ENCODE assay signal across 22 cellular contexts in genomic region chr7:4716946-4717694, GRCh38. TPM values are rescaled to one million over a fixed set of nuclear protein-coding genes. Genes with fewer than 3 reads are reported as not detected.
DNase-seq lines count a peak whose midpoint lies in the region; ATAC-seq and TF ChIP-seq lines count a peak whose summit lies in the region.
"Had no signal": no experiment of that assay in that cellular context is flagged by ENCODE, and none has a peak within 500 bp of the region (broad histone marks: within the 10 kb centered on the region; RNA-seq: fewer than 3 reads in every experiment).

No MANE protein-coding gene starts in this region.

- no peaks in the 10 kb centered on the region for H3K36me3 ChIP-seq in psoas muscle (ENCODE audit: insufficient read depth in 1 of 2, low read depth in 1 of 2)

- no peak overlapping the region for H3K4me3 Mint-ChIP-seq in activated naive CD8-positive, alpha-beta T cell treated with anti-CD3 and anti-CD28 coated beads for 36 hours
- no peak overlapping the region for H3K4me3 Mint-ChIP-seq in activated naive CD8-positive, alpha-beta T cell treated with anti-CD3 and anti-CD28 coated beads, Interleukin-2, amount 50 U/mL, for 24 hours
- H3K4me3 Mint-ChIP-seq in WTC11: no peak overlapping the region
- H3K4me3 Mint-ChIP-seq in endothelial cell (ENCODE audit: unreplicated experiment): peak overlapping the region; percentile 25
- H3K4me3 Mint-ChIP-seq in stimulated activated effector memory CD8-positive, alpha-beta T cell treated with anti-CD3 and anti-CD28 coated beads, Interleukin-12 subunit alpha, Interleukin-12 subunit beta, amount 100 ng/mL, for 72 hours: no peak overlapping the region

- H3K4me3 ChIP-seq in psoas muscle: no peak overlapping the region
- H3K4me3 ChIP-seq: A549, lower lobe of right lung, skin epidermis, suprapubic skin had no signal

- CTCF ChIA-PET in WTC11 (lab: Charles Lee): interaction anchor here (1.3 kb wide), 2 partner anchors 37 to 81 kb away, joined by 3 to 4 read pairs; no protein-coding TSS in a partner anchor

- peaks cover 28% of the 10 kb centered on the region for H3K4me1 ChIP-seq in psoas muscle

- 92 to 99% (median 97%) methylated on average over 24 to 26 of the region's 26 CpGs for WGBS in psoas muscle, 3 donors

- intact Hi-C loops in psoas muscle (cut with DNase I): no loop called here

- POLR2A ChIA-PET in WTC11 (lab: Charles Lee): no interaction called here

- H3K9me3 ChIP-seq in psoas muscle: no peaks in the 10 kb centered on the region
- H3K9me3 ChIP-seq: A549, lower lobe of right lung, SK-N-SH, suprapubic skin had no signal

- ATAC-seq in activated naive CD8-positive, alpha-beta T cell treated with anti-CD3 and anti-CD28 coated beads, Interleukin-2, amount 50 U/mL, for 24 hours: no peak
- ATAC-seq in WTC11 (no peak), psoas muscle (no peak)
- ATAC-seq in stimulated activated effector memory CD8-positive, alpha-beta T cell treated with anti-CD3 and anti-CD28 coated beads, Interleukin-12 subunit alpha, Interleukin-12 subunit beta, amount 100 ng/mL, for 72 hours: no peak
- ATAC-seq: A549, HCT116, lower lobe of right lung had no signal

- peaks cover 46% of the 10 kb centered on the region for H3K4me1 Mint-ChIP-seq in activated naive CD8-positive, alpha-beta T cell treated with anti-CD3 and anti-CD28 coated beads for 36 hours
- H3K4me1 Mint-ChIP-seq in activated naive CD8-positive, alpha-beta T cell treated with anti-CD3 and anti-CD28 coated beads, Interleukin-2, amount 50 U/mL, for 24 hours: peaks cover 47% of the 10 kb centered on the region
- H3K4me1 Mint-ChIP-seq in WTC11: peaks cover 10% of the 10 kb centered on the region; the same call in 1 of the 2 replicates
- peaks cover 17% of the 10 kb centered on the region for H3K4me1 Mint-ChIP-seq in endothelial cell (ENCODE audit: unreplicated experiment)
- peaks cover 82% of the 10 kb centered on the region for H3K4me1 Mint-ChIP-seq in stimulated activated effector memory CD8-positive, alpha-beta T cell treated with anti-CD3 and anti-CD28 coated beads, Interleukin-12 subunit alpha, Interleukin-12 subunit beta, amount 100 ng/mL, for 72 hours

- no peak for TF ChIP-seq CTCF in WTC11 (IDR thresholded peaks at IDR 0.05)
- no peak for TF ChIP-seq CTCF in endothelial cell (IDR thresholded peaks at IDR 0.05; ENCODE audit: unreplicated experiment)
- TF ChIP-seq CTCF in psoas muscle (IDR thresholded peaks at IDR 0.05): no peak

- no peak for DNase-seq in activated naive CD8-positive, alpha-beta T cell treated with anti-CD3 and anti-CD28 coated beads for 36 hours
- DNase-seq in activated naive CD8-positive, alpha-beta T cell treated with anti-CD3 and anti-CD28 coated beads, Interleukin-2, amount 50 U/mL, for 24 hours: no peak
- DNase-seq in WTC11 (ENCODE audit: low spot score): no peak
- DNase-seq in endothelial cell (ENCODE audit: low spot score): no peak
- DNase-seq in stimulated activated effector memory CD8-positive, alpha-beta T cell treated with anti-CD3 and anti-CD28 coated beads, Interleukin-12 subunit alpha, Interleukin-12 subunit beta, amount 100 ng/mL, for 72 hours (ENCODE audit: low spot score in 2 of 2): no peak
- DNase-seq in psoas muscle: no peak
- no peak for DNase-seq in NOMO-1 treated with dmso at 0.1 percent for 144 hours (lab: John Stamatoyannopoulos, UW; ENCODE audit: unreplicated experiment)
- no peak for DNase-seq in SHP77 treated with DMSO at 0.1 percent for 48 hours (lab: John Stamatoyannopoulos, UW)
- DNase-seq: activated gamma-delta T cell, Calu3, kidney, lower lobe of right lung, NCI-H2081, NCI-H226, NCI-H748 treated with DMSO at 0.1 percent for 48 hours, SK-N-SH, T1000 had no signal

- H3K27me3 Mint-ChIP-seq in activated naive CD8-positive, alpha-beta T cell treated with anti-CD3 and anti-CD28 coated beads for 36 hours: no peaks in the 10 kb centered on the region
- no peaks in the 10 kb centered on the region for H3K27me3 Mint-ChIP-seq in activated naive CD8-positive, alpha-beta T cell treated with anti-CD3 and anti-CD28 coated beads, Interleukin-2, amount 50 U/mL, for 24 hours
- H3K27me3 Mint-ChIP-seq in WTC11 (ENCODE audit: low read depth) (peaks cover 46% of the 10 kb centered on the region), endothelial cell (ENCODE audit: unreplicated experiment) (peaks cover 11% of the 10 kb centered on the region)

- H3K27ac Mint-ChIP-seq in activated naive CD8-positive, alpha-beta T cell treated with anti-CD3 and anti-CD28 coated beads for 36 hours: peak overlapping the region; percentile 50
- H3K27ac Mint-ChIP-seq in activated naive CD8-positive, alpha-beta T cell treated with anti-CD3 and anti-CD28 coated beads, Interleukin-2, amount 50 U/mL, for 24 hours: no peak overlapping the region
- H3K27ac Mint-ChIP-seq in WTC11 (no peak overlapping the region), endothelial cell (ENCODE audit: unreplicated experiment) (peak overlapping the region; percentile 36)
- H3K27ac Mint-ChIP-seq in stimulated activated effector memory CD8-positive, alpha-beta T cell treated with anti-CD3 and anti-CD28 coated beads, Interleukin-12 subunit alpha, Interleukin-12 subunit beta, amount 100 ng/mL, for 72 hours: peak overlapping the region; percentile 83

- H3K36me3 Mint-ChIP-seq in activated naive CD8-positive, alpha-beta T cell treated with anti-CD3 and anti-CD28 coated beads for 36 hours: peaks cover 15% of the 10 kb centered on the region
- peaks cover 13% of the 10 kb centered on the region for H3K36me3 Mint-ChIP-seq in activated naive CD8-positive, alpha-beta T cell treated with anti-CD3 and anti-CD28 coated beads, Interleukin-2, amount 50 U/mL, for 24 hours (ENCODE audit: low read depth)
- H3K36me3 Mint-ChIP-seq in WTC11 (peaks cover 25% of the 10 kb centered on the region), endothelial cell (ENCODE audit: low read depth, unreplicated experiment) (peaks cover 29% of the 10 kb centered on the region)
- H3K36me3 Mint-ChIP-seq in stimulated activated effector memory CD8-positive, alpha-beta T cell treated with anti-CD3 and anti-CD28 coated beads, Interleukin-12 subunit alpha, Interleukin-12 subunit beta, amount 100 ng/mL, for 72 hours: peaks cover 29% of the 10 kb centered on the region

- no peaks in the 10 kb centered on the region for H3K9me3 Mint-ChIP-seq in activated naive CD8-positive, alpha-beta T cell treated with anti-CD3 and anti-CD28 coated beads for 36 hours
- H3K9me3 Mint-ChIP-seq in activated naive CD8-positive, alpha-beta T cell treated with anti-CD3 and anti-CD28 coated beads, Interleukin-2, amount 50 U/mL, for 24 hours: no peaks in the 10 kb centered on the region
- H3K9me3 Mint-ChIP-seq in WTC11 (peaks cover 11% of the 10 kb centered on the region), endothelial cell (ENCODE audit: unreplicated experiment) (peaks cover 6% of the 10 kb centered on the region)
- H3K9me3 Mint-ChIP-seq in stimulated activated effector memory CD8-positive, alpha-beta T cell treated with anti-CD3 and anti-CD28 coated beads, Interleukin-12 subunit alpha, Interleukin-12 subunit beta, amount 100 ng/mL, for 72 hours: no peaks in the 10 kb centered on the region

- H3K27ac ChIP-seq in psoas muscle: no peak overlapping the region
- H3K27ac ChIP-seq: lower lobe of right lung, RWPE1 had no signal

- no peaks in the 10 kb centered on the region for H3K27me3 ChIP-seq in psoas muscle (ENCODE audit: insufficient read depth in 3 of 3, low read length in 2 of 3)
- H3K27me3 ChIP-seq: suprapubic skin had no signal

TF ChIP-seq in WTC11, 78 proteins besides CTCF, POLR2A, EP300 and RAD21:
- TF ChIP-seq ZBTB43 (CRISPR knock-in tag; IDR thresholded peaks at IDR 0.05): no peak
- TF ChIP-seq FOXP1 (CRISPR knock-in tag; IDR thresholded peaks at IDR 0.05; ENCODE audit: borderline replicate concordance): 0 out of 2 replicates have a peak, but pooled peaks have one; percentile 47
- no peak for TF ChIP-seq ZNF423 (CRISPR knock-in tag; IDR thresholded peaks at IDR 0.05)

RNA-seq across cellular contexts. Expression of gene FOXK1, which starts 35.0 kb away (rescaled TPM):
- total RNA-seq in activated naive CD8-positive, alpha-beta T cell treated with anti-CD3 and anti-CD28 coated beads for 36 hours: 10 to 100 TPM; 38.1 to 38.2 TPM
- total RNA-seq in WTC11 (2021): 17.1 to 21.9 TPM (median 17.2 TPM) in 3 replicates
- total RNA-seq in endothelial cell (ENCODE audit: unreplicated experiment): 73.8 TPM
- 10 to 100 TPM; 16.8 to 26.4 (median 21.5) TPM for total RNA-seq in psoas muscle
- 1 to 10 TPM; 4.2 to 8.5 (median 8.3) TPM for polyA plus RNA-seq in psoas muscle

RNA-seq across cellular contexts. Expression of gene AP5Z1, which starts 58.3 kb away (rescaled TPM):
- 10 to 100 TPM; 43.1 to 47.1 TPM for total RNA-seq in activated naive CD8-positive, alpha-beta T cell treated with anti-CD3 and anti-CD28 coated beads for 36 hours
- total RNA-seq in WTC11 (2021): 25.6 to 29.4 TPM (median 27.9 TPM) in 3 replicates
- 88.6 TPM for total RNA-seq in endothelial cell (ENCODE audit: unreplicated experiment)
- 10 to 100 TPM in 1 of 4 donors, 1 to 10 TPM in 3; 6.6 to 20.1 (median 8.7) TPM for total RNA-seq in psoas muscle
- polyA plus RNA-seq in psoas muscle: 10 to 100 TPM; 12.1 to 19.2 (median 15.2) TPM

Comparison
In these comparisons a context has a peak if more than half of its experiments do, and no peak if none do; other contexts are left out.
1. H3K27ac Mint-ChIP-seq: peak in activated naive CD8-positive, alpha-beta T cell treated with anti-CD3 and anti-CD28 coated beads for 36 hours (single experiment), endothelial cell (single experiment) and stimulated activated effector memory CD8-positive, alpha-beta T cell treated with anti-CD3 and anti-CD28 coated beads, Interleukin-12 subunit alpha, Interleukin-12 subunit beta, amount 100 ng/mL, for 72 hours (single experiment); none in activated naive CD8-positive, alpha-beta T cell treated with anti-CD3 and anti-CD28 coated beads, Interleukin-2, amount 50 U/mL, for 24 hours (single experiment) and WTC11 (single experiment).